In genomic region chr17:18746551-18746950, GRCh38 we compare ENCODE assay signal across 11 cellular contexts. TPM values are rescaled to one million over a fixed set of nuclear protein-coding genes. Genes with fewer than 3 reads are reported as not detected.
"Had no signal": no experiment of that assay in that cellular context is flagged by ENCODE, and none has a peak within 500 bp of the region (broad histone marks: within the 10 kb centered on the region; RNA-seq: fewer than 3 reads in every experiment).

No MANE protein-coding gene starts in this region.

RNA-seq across cellular contexts. Expression of gene FBXW10, which starts 2.7 kb away (rescaled TPM):
- total RNA-seq: activated CD4-positive, alpha-beta memory T cell treated with anti-CD3 and anti-CD28 coated beads, Interleukin-2, amount 10 ng/mL, durations not matched to agents 7 days and 5 days; activated CD4-positive, alpha-beta T cell treated with anti-CD3 and anti-CD28 coated beads, Interleukin-2, amount 10 ng/mL, durations not matched to agents 7 days and 5 days; activated CD8-positive, alpha-beta memory T cell treated with anti-CD3 and anti-CD28 coated beads, Interleukin-2, amount 10 ng/mL, durations not matched to agents 7 days and 5 days; activated CD8-positive, alpha-beta T cell treated with anti-CD3 and anti-CD28 coated beads, Interleukin-2, amount 10 ng/mL, durations not matched to agents 7 days and 5 days; activated naive CD8-positive, alpha-beta T cell treated with anti-CD3 and anti-CD28 coated beads, Interleukin-2, amount 10 ng/mL, durations not matched to agents 7 days and 5 days; activated T-helper 2 cell treated with anti-CD3 and anti-CD28 coated beads, Interferon-gamma antibody, Interleukin-2, Interleukin-4, amounts not matched to agents 10 μg/mL and 5 μg/mL and 100 μg/mL, durations not matched to agents 14 hours and 24 hours and 36 hours; ascending aorta; bronchial epithelial cell; T-helper 17 cell; T-helper 2 cell treated with Interferon-gamma antibody and Interleukin-4, amounts not matched to agents 100 ng/mL and 5 ng/mL, for 36 hours; WTC11 had no signal
